ENCODE assay signal across 2 cellular contexts in the genomic region with DNA sequence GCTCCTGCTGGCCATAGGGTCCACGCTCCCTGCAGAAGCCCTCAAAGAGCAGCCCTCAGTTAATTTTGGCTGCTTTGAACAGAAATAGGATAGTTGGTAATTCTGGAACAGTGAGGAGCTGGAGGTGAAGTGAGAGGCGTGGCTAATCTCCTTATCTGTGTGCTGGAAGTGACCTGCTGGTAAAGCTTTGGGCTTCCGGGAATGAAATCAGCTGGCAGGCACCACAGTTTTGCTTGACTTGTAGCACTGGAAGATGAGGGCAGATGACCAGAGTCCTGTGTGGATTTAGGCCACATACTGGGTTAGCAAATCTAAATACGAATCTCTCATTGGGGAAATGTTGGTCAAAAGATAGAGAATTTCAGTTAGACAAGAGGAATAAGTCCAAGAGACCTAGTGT.
TF ChIP-seq lines count a peak whose summit lies in the region.

No MANE protein-coding gene starts in this region.

TF ChIP-seq in liver, 16 proteins besides CTCF, POLR2A, EP300 and RAD21:
- TF ChIP-seq EGR1 (IDR thresholded peaks at IDR 0.05; ENCODE audit: low read depth in 2 of 2) = peak; percentile 13 to 37
- TF ChIP-seq, protein P1, sequence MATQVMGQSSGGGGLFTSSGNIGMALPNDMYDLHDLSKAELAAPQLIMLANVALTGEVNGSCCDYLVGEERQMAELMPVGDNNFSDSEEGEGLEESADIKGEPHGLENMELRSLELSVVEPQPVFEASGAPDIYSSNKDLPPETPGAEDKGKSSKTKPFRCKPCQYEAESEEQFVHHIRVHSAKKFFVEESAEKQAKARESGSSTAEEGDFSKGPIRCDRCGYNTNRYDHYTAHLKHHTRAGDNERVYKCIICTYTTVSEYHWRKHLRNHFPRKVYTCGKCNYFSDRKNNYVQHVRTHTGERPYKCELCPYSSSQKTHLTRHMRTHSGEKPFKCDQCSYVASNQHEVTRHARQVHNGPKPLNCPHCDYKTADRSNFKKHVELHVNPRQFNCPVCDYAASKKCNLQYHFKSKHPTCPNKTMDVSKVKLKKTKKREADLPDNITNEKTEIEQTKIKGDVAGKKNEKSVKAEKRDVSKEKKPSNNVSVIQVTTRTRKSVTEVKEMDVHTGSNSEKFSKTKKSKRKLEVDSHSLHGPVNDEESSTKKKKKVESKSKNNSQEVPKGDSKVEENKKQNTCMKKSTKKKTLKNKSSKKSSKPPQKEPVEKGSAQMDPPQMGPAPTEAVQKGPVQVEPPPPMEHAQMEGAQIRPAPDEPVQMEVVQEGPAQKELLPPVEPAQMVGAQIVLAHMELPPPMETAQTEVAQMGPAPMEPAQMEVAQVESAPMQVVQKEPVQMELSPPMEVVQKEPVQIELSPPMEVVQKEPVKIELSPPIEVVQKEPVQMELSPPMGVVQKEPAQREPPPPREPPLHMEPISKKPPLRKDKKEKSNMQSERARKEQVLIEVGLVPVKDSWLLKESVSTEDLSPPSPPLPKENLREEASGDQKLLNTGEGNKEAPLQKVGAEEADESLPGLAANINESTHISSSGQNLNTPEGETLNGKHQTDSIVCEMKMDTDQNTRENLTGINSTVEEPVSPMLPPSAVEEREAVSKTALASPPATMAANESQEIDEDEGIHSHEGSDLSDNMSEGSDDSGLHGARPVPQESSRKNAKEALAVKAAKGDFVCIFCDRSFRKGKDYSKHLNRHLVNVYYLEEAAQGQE (IDR thresholded peaks at IDR 0.05) = no peak
- TF ChIP-seq, protein P2, sequence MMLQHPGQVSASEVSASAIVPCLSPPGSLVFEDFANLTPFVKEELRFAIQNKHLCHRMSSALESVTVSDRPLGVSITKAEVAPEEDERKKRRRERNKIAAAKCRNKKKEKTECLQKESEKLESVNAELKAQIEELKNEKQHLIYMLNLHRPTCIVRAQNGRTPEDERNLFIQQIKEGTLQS (IDR thresholded peaks at IDR 0.05) = no peak
- peak; percentile 59 for TF ChIP-seq HNF4G (IDR thresholded peaks at IDR 0.05)
- TF ChIP-seq RXRA (IDR thresholded peaks at IDR 0.05) = peak; percentile 46 to 80
- TF ChIP-seq NR2F2 (IDR thresholded peaks at IDR 0.05) = no peak
- TF ChIP-seq YY1 (IDR thresholded peaks at IDR 0.05) = peak; percentile 68
- TF ChIP-seq HNF4A (conservative IDR thresholded peaks at IDR 0.05) = peak; percentile 75 to 83
- TF ChIP-seq, protein P3, sequence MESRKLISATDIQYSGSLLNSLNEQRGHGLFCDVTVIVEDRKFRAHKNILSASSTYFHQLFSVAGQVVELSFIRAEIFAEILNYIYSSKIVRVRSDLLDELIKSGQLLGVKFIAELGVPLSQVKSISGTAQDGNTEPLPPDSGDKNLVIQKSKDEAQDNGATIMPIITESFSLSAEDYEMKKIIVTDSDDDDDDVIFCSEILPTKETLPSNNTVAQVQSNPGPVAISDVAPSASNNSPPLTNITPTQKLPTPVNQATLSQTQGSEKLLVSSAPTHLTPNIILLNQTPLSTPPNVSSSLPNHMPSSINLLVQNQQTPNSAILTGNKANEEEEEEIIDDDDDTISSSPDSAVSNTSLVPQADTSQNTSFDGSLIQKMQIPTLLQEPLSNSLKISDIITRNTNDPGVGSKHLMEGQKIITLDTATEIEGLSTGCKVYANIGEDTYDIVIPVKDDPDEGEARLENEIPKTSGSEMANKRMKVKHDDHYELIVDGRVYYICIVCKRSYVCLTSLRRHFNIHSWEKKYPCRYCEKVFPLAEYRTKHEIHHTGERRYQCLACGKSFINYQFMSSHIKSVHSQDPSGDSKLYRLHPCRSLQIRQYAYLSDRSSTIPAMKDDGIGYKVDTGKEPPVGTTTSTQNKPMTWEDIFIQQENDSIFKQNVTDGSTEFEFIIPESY (IDR thresholded peaks at IDR 0.05) = peak; percentile 56
- TF ChIP-seq JUND (IDR thresholded peaks at IDR 0.05) = peak; percentile 30 to 61
- peak; percentile 63 for TF ChIP-seq FOXA1 (IDR thresholded peaks at IDR 0.05)
- peak; percentile 49 for TF ChIP-seq FOXA2 (IDR thresholded peaks at IDR 0.05)
- no peak for TF ChIP-seq TAF1 (conservative IDR thresholded peaks at IDR 0.05)
- peak; percentile 85 for TF ChIP-seq SP1 (IDR thresholded peaks at IDR 0.05)
- peak in 1 of 2 donors; percentile 58 for TF ChIP-seq GABPA (IDR thresholded peaks at IDR 0.05 in 1 of 2, conservative IDR thresholded peaks at IDR 0.05 in 1 of 2)
- TF ChIP-seq, protein P4, sequence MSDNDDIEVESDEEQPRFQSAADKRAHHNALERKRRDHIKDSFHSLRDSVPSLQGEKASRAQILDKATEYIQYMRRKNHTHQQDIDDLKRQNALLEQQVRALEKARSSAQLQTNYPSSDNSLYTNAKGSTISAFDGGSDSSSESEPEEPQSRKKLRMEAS (IDR thresholded peaks at IDR 0.05) = peak; percentile 86

TF ChIP-seq in HepG2, 621 proteins besides CTCF, POLR2A, EP300 and RAD21:
- TF ChIP-seq ZBTB20 (CRISPR knock-in tag; IDR thresholded peaks at IDR 0.05; ENCODE audit: borderline replicate concordance, low read depth) (no peak), AGO1 (IDR thresholded peaks at IDR 0.05; ENCODE audit: low read depth, low read length, poor library complexity, severe bottlenecking) (no peak), ISL2 (CRISPR knock-in tag; IDR thresholded peaks at IDR 0.05) (no peak), CBX2 (IDR thresholded peaks at IDR 0.05; ENCODE audit: low read depth, low read length) (no peak), CBX2 (CRISPR knock-in tag; IDR thresholded peaks at IDR 0.05; ENCODE audit: low read depth) (no peak), CBX5 (CRISPR knock-in tag; IDR thresholded peaks at IDR 0.05; ENCODE audit: borderline replicate concordance) (no peak), ZNF589 (CRISPR knock-in tag; conservative IDR thresholded peaks at IDR 0.05) (no peak), RFXANK (CRISPR knock-in tag; IDR thresholded peaks at IDR 0.05) (no peak)
